Comparison of ENCODE assay signal across 21 cellular contexts in genomic region chr3:30904986-30905385, GRCh38. TPM values are rescaled to one million over a fixed set of nuclear protein-coding genes. Genes with fewer than 3 reads are reported as not detected.
"Had no signal": no experiment of that assay in that cellular context is flagged by ENCODE, and none has a peak within 500 bp of the region (broad histone marks: within the 10 kb centered on the region; RNA-seq: fewer than 3 reads in every experiment).

No MANE protein-coding gene starts in this region.

- H3K36me3 ChIP-seq: uterus had no signal

- H3K27ac ChIP-seq: body of pancreas, coronary artery, uterus had no signal

- DNase-seq: activated CD4-positive, alpha-beta memory T cell treated with anti-CD3 and anti-CD28 coated beads, Interleukin-2, amount 10 ng/mL, durations not matched to agents 7 days and 5 days; activated CD4-positive, alpha-beta T cell treated with anti-CD3 and anti-CD28 coated beads for 4 hours; activated effector memory CD4-positive, alpha-beta T cell treated with Interleukin-2 at 50 U/mL for 16 hours; activated naive CD4-positive, alpha-beta T cell treated with anti-CD3 and anti-CD28 coated beads, Interleukin-2, amount 50 U/mL, for 16 hours; activated T-cell treated with anti-CD3 and anti-CD28 coated beads, Interleukin-2, amount 50 U/mL, for 4 hours; amniotic stem cell; body of pancreas; central memory CD4-positive, alpha-beta T cell; hippocampal formation; stimulated activated CD4-positive, alpha-beta T cell treated with anti-CD3 and anti-CD28 coated beads, Interleukin-12 subunit alpha, Interleukin-12 subunit beta, amount 100 ng/mL, for 4 hours; stimulated activated CD4-positive, alpha-beta T cell treated with anti-CD3 and anti-CD28 coated beads, Interleukin-2, amount 100 ng/mL, for 24 hours; T-helper 17 cell; uterus had no signal

- H3K4me3 ChIP-seq: body of pancreas, coronary artery, uterus had no signal

- ATAC-seq: activated T-cell treated with anti-CD3 and anti-CD28 coated beads, Interleukin-2, amount 50 U/mL, for 4 hours; body of pancreas; esophagus mucosa; T-helper 17 cell; WTC11 had no signal

- H3K4me1 ChIP-seq: body of pancreas, uterus had no signal

- H3K27me3 ChIP-seq: body of pancreas, uterus had no signal

- H3K9me3 ChIP-seq: body of pancreas, uterus had no signal

RNA-seq across cellular contexts. Expression of gene GADL1, which starts 10.5 kb away (rescaled TPM):
- total RNA-seq: activated CD4-positive, alpha-beta memory T cell treated with anti-CD3 and anti-CD28 coated beads, Interleukin-2, amount 10 ng/mL, durations not matched to agents 7 days and 5 days; activated T-cell treated with anti-CD3 and anti-CD28 coated beads, Interleukin-2, amount 50 U/mL, for 4 hours; body of pancreas; esophagus mucosa; kidney epithelial cell; lower leg skin; mesenteric fat pad; osteoblast; T-helper 17 cell had no signal
- polyA plus RNA-seq: neural cell had no signal
